Comparison of ENCODE assay signal across 7 cellular contexts in genomic region chr1:147157111-147157510, GRCh38. TPM values are rescaled to one million over a fixed set of nuclear protein-coding genes. Genes with fewer than 3 reads are reported as not detected.
A peak's percentile ranks its signal among the peaks of the same experiment; 100 is the strongest.
DNase-seq lines count a peak whose midpoint lies in the region; ATAC-seq, FAIRE-seq and TF ChIP-seq lines count a peak whose summit lies in the region.
"Not testable (repeated sequence)": the region's sequence is repeated elsewhere in the genome, so short reads cannot be mapped to it uniquely, and the experiment has no call there.

No MANE protein-coding gene starts in this region.

- TF ChIP-seq POLR2A in K562 (conservative IDR thresholded peaks at IDR 0.05) = not testable (repeated sequence)

- not testable (repeated sequence) for TF ChIP-seq EP300 in K562 (IDR thresholded peaks at IDR 0.05; ENCODE audit: low read length)

- H3K27ac Mint-ChIP-seq in GM23338 = peak overlapping the region; percentile 81
- H3K27ac Mint-ChIP-seq in activated T-helper 17 cell treated with anti-CD3 and anti-CD28 coated beads, Interleukin-2, amount 50 U/mL, for 72 hours = peak overlapping the region; percentile 55

- H4K20me1 ChIP-seq in GM23338 (replicated peaks; ENCODE audit: insufficient read depth) = peaks cover 12% of the 10 kb centered on the region; the same call in 1 of the 2 replicates
- not testable (repeated sequence) for H4K20me1 ChIP-seq in K562 (replicated peaks; ENCODE audit: control insufficient read depth, insufficient read depth, low read length)

- not testable (repeated sequence) for BruUV-seq in K562 (replicated peaks; lab: Mats Ljungman, UMichigan)

- H3K9me2 ChIP-seq in GM23338 (ENCODE audit: insufficient read depth) = not testable (repeated sequence)

- peak; percentile 91 for FAIRE-seq in K562 (lab: Jason Lieb, UNC)

- not testable (repeated sequence) for H3K4me1 ChIP-seq in GM23338 (ENCODE audit: insufficient read depth); K562 (replicated peaks in 1 of 2; ENCODE audit: control insufficient read depth in 2 of 2, insufficient read depth in 2 of 2, low read length in 2 of 2)
- H3K4me1 ChIP-seq in foreskin keratinocyte = peaks cover 13% of the 10 kb centered on the region

- not testable (repeated sequence) for H3K9me1 ChIP-seq in K562 (ENCODE audit: control insufficient read depth, insufficient read depth, low read length)

- not testable (repeated sequence) for H3K27me3 ChIP-seq in GM23338 (ENCODE audit: insufficient read depth); K562 (ENCODE audit: control insufficient read depth in 2 of 2, insufficient read depth in 2 of 2, low read length in 2 of 2); foreskin keratinocyte

- not testable (repeated sequence) for TF ChIP-seq RAD21 in K562 (CRISPR knock-in tag; conservative IDR thresholded peaks at IDR 0.05 in 1 of 2, IDR thresholded peaks at IDR 0.05 in 1 of 2)

- H3K79me2 ChIP-seq in GM23338 (replicated peaks; ENCODE audit: insufficient read depth); K562 (ENCODE audit: control insufficient read depth, insufficient read depth, low read length): not testable (repeated sequence)

- H3K36me3 ChIP-seq in GM23338 (ENCODE audit: insufficient read depth) = peaks cover 48% of the 10 kb centered on the region
- peaks cover 37% of the 10 kb centered on the region; the same call in 2 of the 3 replicates for H3K36me3 ChIP-seq in K562 (ENCODE audit: control insufficient read depth, insufficient read depth, low read length)

- TF ChIP-seq CTCF in GM23338 (conservative IDR thresholded peaks at IDR 0.05; ENCODE audit: low read depth in 2 of 2); K562 (IDR thresholded peaks at IDR 0.05 in 2 of 3, conservative IDR thresholded peaks at IDR 0.05 in 1 of 3; ENCODE audit: insufficient read depth in 2 of 3, low read depth in 1 of 3, low read length in 3 of 3); foreskin keratinocyte (conservative IDR thresholded peaks at IDR 0.05): not testable (repeated sequence)

- H3K9ac ChIP-seq in K562 (ENCODE audit: insufficient read depth in 1 of 2, low read depth in 2 of 2, low read length in 2 of 2) = not testable (repeated sequence)

- not testable (repeated sequence) for DNase-seq in GM23338 (ENCODE audit: low spot score); foreskin keratinocyte
- DNase-seq in OCI-M1 (lab: John Stamatoyannopoulos, UW) (peak; percentile 34), K562 (ENCODE audit: extremely low read depth in 1 of 4, low spot score in 3 of 4) (peak in 1 of 4 experiments; percentile 51), fibroblast of gingiva (ENCODE audit: low read depth) (peak; percentile 25), skeletal muscle cell (ENCODE audit: low read depth) (peak; percentile 20)

- intact Hi-C loops in K562 (cut with micrococcal nuclease) = not testable (repeated sequence)

- H3K4me3 ChIP-seq in GM23338; K562; skeletal muscle cell (ENCODE audit: low read depth, low read length): not testable (repeated sequence)

- not testable (repeated sequence) for H3K27ac ChIP-seq in GM23338 (ENCODE audit: low read depth); foreskin keratinocyte
- 0 out of 3 replicates have a peak overlapping the region, but pooled peaks have one; percentile 8 for H3K27ac ChIP-seq in K562 (ENCODE audit: extremely low read depth, low read depth, low read length)

- H2AFZ ChIP-seq in GM23338; K562 (ENCODE audit: low read depth, low read length): not testable (repeated sequence)

- not testable (repeated sequence) for H3K4me1 Mint-ChIP-seq in GM23338; activated T-helper 17 cell treated with anti-CD3 and anti-CD28 coated beads, Interleukin-2, amount 50 U/mL, for 72 hours

- CTCF ChIA-PET in K562 (lab: Yijun Ruan, JAX; ENCODE audit: low intra/inter-chr PET ratio) = not testable (repeated sequence)

- not testable (repeated sequence) for H3K9me3 ChIP-seq in K562 (replicated peaks; ENCODE audit: control insufficient read depth, insufficient read depth, low read depth, low read length)

- H3K27me3 Mint-ChIP-seq in GM23338 (ENCODE audit: insufficient read depth, low read depth, poor library complexity); activated T-helper 17 cell treated with anti-CD3 and anti-CD28 coated beads, Interleukin-2, amount 50 U/mL, for 72 hours: not testable (repeated sequence)

- POLR2A ChIA-PET in K562 (lab: Yijun Ruan, JAX) = interaction anchor here (1.2 kb wide), 1 partner anchor 9 kb away, joined by 3 read pairs; no protein-coding TSS in a partner anchor

- H3K9me3 Mint-ChIP-seq in GM23338; activated T-helper 17 cell treated with anti-CD3 and anti-CD28 coated beads, Interleukin-2, amount 50 U/mL, for 72 hours: not testable (repeated sequence)

- not testable (repeated sequence) for H3F3A ChIP-seq in GM23338 (replicated peaks; ENCODE audit: low read depth)

- not testable (repeated sequence) for ATAC-seq in GM23338; activated T-helper 17 cell treated with anti-CD3 and anti-CD28 coated beads, Interleukin-2, amount 50 U/mL, for 72 hours (replicated peaks)
- ATAC-seq in K562 = peak; percentile 81
- peak; percentile 31 for ATAC-seq in foreskin keratinocyte

- 83% methylated on average over 2 of the region's 2 CpGs for WGBS in K562 (ENCODE audit: insufficient coverage, low coverage, missing lambda C conversion rate)

- not testable (repeated sequence) for H3K4me2 ChIP-seq in GM23338; K562 (ENCODE audit: insufficient read depth, low read length)

- H3K36me3 Mint-ChIP-seq in GM23338 (ENCODE audit: low read depth) = peaks cover 34% of the 10 kb centered on the region
- H3K36me3 Mint-ChIP-seq in activated T-helper 17 cell treated with anti-CD3 and anti-CD28 coated beads, Interleukin-2, amount 50 U/mL, for 72 hours (ENCODE audit: low read depth) = peaks cover 82% of the 10 kb centered on the region

- not testable (repeated sequence) for H3K4me3 Mint-ChIP-seq in GM23338; activated T-helper 17 cell treated with anti-CD3 and anti-CD28 coated beads, Interleukin-2, amount 50 U/mL, for 72 hours

- in situ Hi-C loops in K562 (cut with MboI) = not testable (repeated sequence)

TF ChIP-seq in K562, 482 proteins besides CTCF, POLR2A, EP300 and RAD21 (continues in another document):
- peak; percentile 80 for TF ChIP-seq ZNF316 (IDR thresholded peaks at IDR 0.05)
- TF ChIP-seq C11orf30 (IDR thresholded peaks at IDR 0.05; ENCODE audit: low read depth) = peak; percentile 83
- TF ChIP-seq MAFF (IDR thresholded peaks at IDR 0.05; ENCODE audit: low read length) = peak; percentile 18; the same call in 1 of the 2 replicates
- 0 out of 2 replicates have a peak, but pooled peaks have one; percentile 24 for TF ChIP-seq BACH1 (tag; IDR thresholded peaks at IDR 0.05)
- 0 out of 2 replicates have a peak, but pooled peaks have one; percentile 22 for TF ChIP-seq CBFA2T2 (conservative IDR thresholded peaks at IDR 0.05)
- 0 out of 2 replicates have a peak, but pooled peaks have one; percentile 19 for TF ChIP-seq JUND (IDR thresholded peaks at IDR 0.05; ENCODE audit: borderline replicate concordance, low read depth, low read length)
- TF ChIP-seq JUND (tag; IDR thresholded peaks at IDR 0.05; ENCODE audit: borderline replicate concordance, low read depth, low read length); JUN (CRISPR knock-in tag; IDR thresholded peaks at IDR 0.05; ENCODE audit: borderline replicate concordance): not testable (repeated sequence)
- peak; percentile 55 for TF ChIP-seq ARID1B (IDR thresholded peaks at IDR 0.05)
- TF ChIP-seq JUN (IDR thresholded peaks at IDR 0.05; ENCODE audit: borderline replicate concordance, low read depth, low read length) = 0 out of 2 replicates have a peak, but pooled peaks have one; percentile 26
- peak; percentile 74 for TF ChIP-seq MAFG (tag; conservative IDR thresholded peaks at IDR 0.05)
- TF ChIP-seq FOSL1 (tag; conservative IDR thresholded peaks at IDR 0.05) = peak; percentile 66
- peak; percentile 65 for TF ChIP-seq NFE2 (IDR thresholded peaks at IDR 0.05; ENCODE audit: low read depth)

RNA-seq across cellular contexts. Expression of gene PRKAB2, which starts 15.2 kb away (rescaled TPM):
- total RNA-seq in GM23338 (2014; rRNA removed; shearing (Covaris generic)) = 27.3 and 32.2 TPM in 2 replicates
- 14.3 and 15.9 TPM in 2 replicates for polyA plus RNA-seq in GM23338 (2016; fragmentation: Nextera tagmentation; extraction: Ambion mirVana)
- total RNA-seq in activated T-helper 17 cell treated with anti-CD3 and anti-CD28 coated beads, Interleukin-2, amount 50 U/mL, for 72 hours = 1 to 10 TPM; 2.7 to 6.5 TPM
- 14.2 and 26.6 TPM in 2 replicates for total RNA-seq in K562 (2011; cell fraction: chromatin; rRNA removed; ENCODE audit: low replicate concordance)
- 10.5 and 12.4 TPM in 2 replicates for total RNA-seq in K562 (2011; cell fraction: nucleolus; rRNA removed)
- 20.8 and 36.7 TPM in 2 replicates for total RNA-seq in K562 (2011; cell fraction: nucleoplasm; rRNA removed)
- 5.5 and 7.7 TPM in 2 replicates for total RNA-seq in K562 (2014; rRNA removed)
- 9.6 and 10.0 TPM in 2 replicates for total RNA-seq in K562 (2014; rRNA removed; fragmentation: Illumina TruSeq; extraction: Trizol)
- 6.5 and 7.9 TPM in 2 replicates for total RNA-seq in K562 (2015; rRNA removed; fragmentation: Illumina TruSeq; extraction: Trizol)
- 8.6 and 8.9 TPM in 2 replicates for total RNA-seq in K562 (2021)
- polyA plus RNA-seq in K562 (2011; rRNA removed) = 20.6 and 20.8 TPM in 2 replicates
- 5.2 and 9.3 TPM in 2 replicates for polyA plus RNA-seq in K562 (2011; cell fraction: cytosol; rRNA removed)
- 37.0 and 57.7 TPM in 2 replicates for polyA plus RNA-seq in K562 (2011; cell fraction: nucleus; rRNA removed)
- polyA plus RNA-seq in K562 (2012) = 5.3 and 18.1 TPM in 2 replicates
- 10.5 and 11.4 TPM in 2 replicates for polyA plus RNA-seq in K562 (2014; fragmentation: Illumina TruSeq; extraction: Trizol)
- polyA plus RNA-seq in K562 (2014; fragmentation: Nextera tagmentation; extraction: Ambion mirVana) = 1 to 10 TPM; 2.3 to 4.0 TPM
- 7.8 and 7.9 TPM in 2 replicates for polyA plus RNA-seq in K562 (2014; rRNA removed)
- polyA minus RNA-seq in K562 (2011; rRNA and poly(A)+ RNA removed) = 10.4 and 11.6 TPM in 2 replicates
- polyA minus RNA-seq in K562 (2011; cell fraction: cytosol; rRNA and poly(A)+ RNA removed) = 3.3 and 4.2 TPM in 2 replicates
- polyA minus RNA-seq in K562 (2011; cell fraction: nucleus; rRNA and poly(A)+ RNA removed) = 12.8 and 18.7 TPM in 2 replicates
- 18.5 and 23.9 TPM in 2 replicates for total RNA-seq in foreskin keratinocyte
- polyA plus RNA-seq in foreskin keratinocyte = 5.9 and 6.4 TPM in 2 replicates
